In the genomic region with DNA sequence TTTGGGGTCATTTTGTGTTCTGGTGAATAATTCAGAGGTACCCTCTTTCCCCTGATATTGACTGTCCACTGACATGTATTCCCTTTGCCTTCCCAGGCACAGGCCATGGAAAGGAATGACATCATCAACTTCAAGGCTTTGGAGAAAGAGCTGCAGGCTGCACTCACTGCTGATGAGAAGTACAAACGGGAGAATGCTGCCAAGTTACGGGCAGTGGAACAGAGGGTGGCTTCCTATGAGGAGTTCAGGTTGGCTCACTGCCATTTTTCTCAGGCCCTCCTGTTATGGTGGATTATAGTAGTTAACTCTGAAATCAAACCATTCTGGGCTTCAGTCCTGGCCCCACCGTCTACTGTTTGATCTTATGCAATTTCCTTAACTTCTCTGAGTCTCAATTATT, we compare ENCODE assay signal across 11 cellular contexts. TPM values are rescaled to one million over a fixed set of nuclear protein-coding genes. Genes with fewer than 3 reads are reported as not detected.
DNase-seq lines count a peak whose midpoint lies in the region; ATAC-seq and TF ChIP-seq lines count a peak whose summit lies in the region.
"Had no signal": no experiment of that assay in that cellular context is flagged by ENCODE, and none has a peak within 500 bp of the region (broad histone marks: within the 10 kb centered on the region; RNA-seq: fewer than 3 reads in every experiment).

No MANE protein-coding gene starts in this region.

- H3K36me3 ChIP-seq in mucosa of descending colon (ENCODE audit: low read depth) = no peaks in the 10 kb centered on the region

- no peaks in the 10 kb centered on the region for H3K9me3 ChIP-seq in mucosa of descending colon

- peaks cover 24 to 29% of the 10 kb centered on the region in 2 donors for H3K4me1 Mint-ChIP-seq in immature natural killer cell

- TF ChIP-seq CTCF in mucosa of descending colon (IDR thresholded peaks at IDR 0.05) = no peak

- no peak for TF ChIP-seq RAD21 in Ishikawa (IDR thresholded peaks at IDR 0.05; ENCODE audit: low read depth)

- peak overlapping the region in 1 of 5 donors; percentile 23 for H3K4me3 Mint-ChIP-seq in immature natural killer cell

- H3K27ac Mint-ChIP-seq in immature natural killer cell = peak overlapping the region in 4 of 6 donors; percentile 4 to 99 (median 66)
- H3K27ac Mint-ChIP-seq: activated T-helper 2 cell treated with anti-CD3 and anti-CD28 coated beads, Interferon-gamma antibody, Interleukin-2, Interleukin-4, amounts not matched to agents 10 μg/mL and 5 μg/mL and 100 μg/mL, durations not matched to agents 14 hours and 24 hours and 36 hours had no signal

- no peak for TF ChIP-seq EP300 in Ishikawa (IDR thresholded peaks at IDR 0.05; ENCODE audit: borderline replicate concordance)

- no peak overlapping the region for H3K4me3 ChIP-seq in mucosa of descending colon

- ATAC-seq in left colon = no peak
- no peak for ATAC-seq in mucosa of descending colon
- no peak for ATAC-seq in GM18498 (IDR thresholded peaks at IDR 0.05; ENCODE audit: unreplicated experiment)

- H3K4me1 ChIP-seq in mucosa of descending colon (ENCODE audit: low read depth) = peaks cover 18% of the 10 kb centered on the region

- DNase-seq in AG08396 (ENCODE audit: low spot score) = peak; percentile 52
- peak; percentile 85 for DNase-seq in amniotic epithelial cell (ENCODE audit: low read depth)
- DNase-seq in immature natural killer cell = no peak
- no peak for DNase-seq in left colon
- DNase-seq in mucosa of descending colon = no peak
- no peak for DNase-seq in SKM-1 (lab: John Stamatoyannopoulos, UW; ENCODE audit: unreplicated experiment)
- DNase-seq: GDM1 had no signal

- H3K36me3 Mint-ChIP-seq in immature natural killer cell = no peaks in the 10 kb centered on the region

- intact Hi-C loops in left colon (cut with DNase I, micrococcal nuclease) (no loop called here), mucosa of descending colon (cut with DNase I, micrococcal nuclease) (no loop called here)

- peaks cover 13 to 23% (median 20%) of the 10 kb centered on the region in 3 donors for H3K27me3 Mint-ChIP-seq in immature natural killer cell (ENCODE audit: low read depth in 3 of 3)

- no peaks in the 10 kb centered on the region for H3K9me3 Mint-ChIP-seq in immature natural killer cell
- H3K9me3 Mint-ChIP-seq: activated T-helper 2 cell treated with anti-CD3 and anti-CD28 coated beads, Interferon-gamma antibody, Interleukin-2, Interleukin-4, amounts not matched to agents 10 μg/mL and 5 μg/mL and 100 μg/mL, durations not matched to agents 14 hours and 24 hours and 36 hours had no signal

TF ChIP-seq in Ishikawa, 13 proteins besides CTCF, POLR2A, EP300 and RAD21:
- peak; percentile 25; the same call in 1 of the 2 replicates for TF ChIP-seq NFIC (IDR thresholded peaks at IDR 0.05)
- no peak for TF ChIP-seq YY1 (IDR thresholded peaks at IDR 0.05; ENCODE audit: low read depth)

RNA-seq across cellular contexts. Expression of a gene that starts 1.6 kb away (rescaled TPM):
- 100 to 1,000 TPM in 2 of 3 donors, 10 to 100 TPM in 1; 76.5 to 109 (median 101) TPM for polyA plus RNA-seq in immature natural killer cell
- total RNA-seq in left colon = 10 to 100 TPM; 72.6 to 77.5 TPM
- total RNA-seq in mucosa of descending colon = 10 to 100 TPM; 66.3 to 88.1 (median 82.0) TPM

RNA-seq across cellular contexts. Expression of a gene that starts 14.4 kb away (rescaled TPM):
- 1 to 10 TPM in 1 of 3 donors, not detected in 2; 1.1 TPM for polyA plus RNA-seq in immature natural killer cell
- under 1 TPM; 0.11 to 0.37 TPM for total RNA-seq in left colon
- total RNA-seq in mucosa of descending colon = under 1 TPM in 2 of 3 donors, not detected in 1; 0.23 to 0.47 TPM

RNA-seq across cellular contexts. Expression of a gene that starts 46.7 kb away (rescaled TPM):
- under 1 TPM in 1 of 3 donors, not detected in 2; 0.37 TPM for polyA plus RNA-seq in immature natural killer cell
- total RNA-seq in left colon (1 to 10 TPM; 3.0 to 8.8 TPM), mucosa of descending colon (10 to 100 TPM in 1 of 3 donors, 1 to 10 TPM in 2; 2.2 to 10.3 (median 4.6) TPM)

RNA-seq across cellular contexts. Expression of a gene that starts 53.2 kb away (rescaled TPM):
- not detected for polyA plus RNA-seq in immature natural killer cell
- 1 to 10 TPM in 1 of 2 donors, not detected in 1; 1.3 TPM for total RNA-seq in left colon
- 1 to 10 TPM in 1 of 3 donors, not detected in 2; 1.6 TPM for total RNA-seq in mucosa of descending colon
- total RNA-seq: activated T-helper 2 cell treated with anti-CD3 and anti-CD28 coated beads, Interferon-gamma antibody, Interleukin-2, Interleukin-4, amounts not matched to agents 10 μg/mL and 5 μg/mL and 100 μg/mL, durations not matched to agents 14 hours and 24 hours and 36 hours had no signal
- polyA plus RNA-seq: keratinocyte had no signal

Comparison
In these comparisons a context has a peak if more than half of its experiments do, and no peak if none do; other contexts are left out.
1. DNase-seq: peak in AG08396 (single experiment) and amniotic epithelial cell (single experiment); none in immature natural killer cell (0 of 3), left colon (0 of 2), mucosa of descending colon (0 of 3) and SKM-1 (single experiment).